ENCODE assay signal across 6 cellular contexts in the genomic region with DNA sequence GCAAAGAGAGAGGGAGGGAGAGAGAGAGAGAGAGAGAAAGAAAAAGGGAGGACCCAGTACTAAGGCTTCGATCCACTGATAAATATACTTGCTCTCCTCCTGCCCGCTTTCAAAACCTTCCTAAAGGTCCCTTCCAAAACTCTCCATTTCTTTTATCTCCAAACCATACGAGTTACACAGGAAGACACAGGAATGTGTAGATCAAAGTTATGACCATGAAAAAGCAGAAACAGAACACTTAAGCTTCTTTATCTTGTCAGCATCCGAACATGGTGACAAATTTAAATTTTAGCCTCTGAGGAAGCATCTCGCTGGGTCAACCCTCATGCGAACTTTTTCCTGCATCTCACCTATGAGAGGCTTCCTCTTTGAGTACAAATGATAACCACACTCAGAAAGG.
"Had no signal": no experiment of that assay in that cellular context is flagged by ENCODE, and none has a peak within 500 bp of the region (broad histone marks: within the 10 kb centered on the region; RNA-seq: fewer than 3 reads in every experiment).

No MANE protein-coding gene starts in this region.

- H3K9me3 Mint-ChIP-seq: H9 had no signal

- H3K27ac ChIP-seq: GM23248, KMS-11 had no signal

- H3K27ac Mint-ChIP-seq: H9 had no signal

- H3K4me3 Mint-ChIP-seq: H9 had no signal

- DNase-seq: GM23248, H9, HCEC 1CT, IMR-90, KBM-7 had no signal
